12 cellular contexts compared by ENCODE assay signal in genomic region chr3:40546811-40547210, GRCh38. TPM values are rescaled to one million over a fixed set of nuclear protein-coding genes. Genes with fewer than 3 reads are reported as not detected.
DNase-seq lines count a peak whose midpoint lies in the region; ATAC-seq lines count a peak whose summit lies in the region.
"Had no signal": no experiment of that assay in that cellular context is flagged by ENCODE, and none has a peak within 500 bp of the region (broad histone marks: within the 10 kb centered on the region; RNA-seq: fewer than 3 reads in every experiment).

No MANE protein-coding gene starts in this region.

- H3K4me1 Mint-ChIP-seq in naive thymus-derived CD8-positive, alpha-beta T cell, result no peaks in the 10 kb centered on the region

- no peak overlapping the region for H3K4me3 Mint-ChIP-seq in naive thymus-derived CD8-positive, alpha-beta T cell

- H3K9me3 Mint-ChIP-seq in naive thymus-derived CD8-positive, alpha-beta T cell, result peaks cover 0 to 5% (median 0%) of the 10 kb centered on the region in 9 donors

- H3K27me3 Mint-ChIP-seq in naive thymus-derived CD8-positive, alpha-beta T cell, result peaks cover 0 to 4% (median 3%) of the 10 kb centered on the region in 5 donors

- H3K36me3 Mint-ChIP-seq in naive thymus-derived CD8-positive, alpha-beta T cell, result peaks cover 0 to 6% (median 0%) of the 10 kb centered on the region in 3 donors

- POLR2A ChIA-PET in naive thymus-derived CD8-positive, alpha-beta T cell (lab: Charles Lee), result no interaction called here

- no peak overlapping the region for H3K27ac Mint-ChIP-seq in naive thymus-derived CD8-positive, alpha-beta T cell

- DNase-seq in AG20443 (ENCODE audit: low spot score) (peak; percentile 86), HS-5 (ENCODE audit: low read depth) (peak; percentile 38), brain pericyte (ENCODE audit: low read depth, low spot score) (peak; percentile 22), kidney glomerular epithelial cell (lab: John Stamatoyannopoulos, UW) (peak; percentile 5), putamen (ENCODE audit: low spot score) (no peak)
- no peak for DNase-seq in naive thymus-derived CD8-positive, alpha-beta T cell
- no peak for DNase-seq in stimulated activated CD4-positive, alpha-beta T cell treated with anti-CD3 and anti-CD28 coated beads, Interleukin-2, amount 100 ng/mL, for 24 hours
- DNase-seq: activated T-cell treated with anti-CD3 and anti-CD28 coated beads for 4 hours, NCI-H345, posterior cingulate gyrus had no signal

- ATAC-seq in naive thymus-derived CD8-positive, alpha-beta T cell, result no peak
- ATAC-seq in GM19351 (IDR thresholded peaks at IDR 0.05; ENCODE audit: unreplicated experiment), result no peak

RNA-seq across cellular contexts. Expression of gene ZNF621, which starts 22.1 kb away (rescaled TPM):
- total RNA-seq in naive thymus-derived CD8-positive, alpha-beta T cell, result 10 to 100 TPM; 29.8 to 30.2 TPM
- polyA plus RNA-seq in naive thymus-derived CD8-positive, alpha-beta T cell, result 1 to 10 TPM; 2.8 to 4.6 (median 3.3) TPM

RNA-seq across cellular contexts. Expression of gene ZNF620, which starts 41.0 kb away (rescaled TPM):
- total RNA-seq in naive thymus-derived CD8-positive, alpha-beta T cell, result 1 to 10 TPM; 3.9 to 4.1 TPM
- polyA plus RNA-seq in naive thymus-derived CD8-positive, alpha-beta T cell, result 1 to 10 TPM; 3.1 to 4.0 (median 3.4) TPM
- total RNA-seq: ascending aorta had no signal

Comparison
In these comparisons a context has a peak if more than half of its experiments do, and no peak if none do; other contexts are left out.
1. DNase-seq: peak in AG20443 (single experiment), HS-5 (single experiment), brain pericyte (single experiment) and kidney glomerular epithelial cell (single experiment); none in naive thymus-derived CD8-positive, alpha-beta T cell (0 of 10), stimulated activated CD4-positive, alpha-beta T cell treated with anti-CD3 and anti-CD28 coated beads, Interleukin-2, amount 100 ng/mL, for 24 hours (0 of 2) and putamen (single experiment).